ENCODE assay signal across 10 cellular contexts in the genomic region with DNA sequence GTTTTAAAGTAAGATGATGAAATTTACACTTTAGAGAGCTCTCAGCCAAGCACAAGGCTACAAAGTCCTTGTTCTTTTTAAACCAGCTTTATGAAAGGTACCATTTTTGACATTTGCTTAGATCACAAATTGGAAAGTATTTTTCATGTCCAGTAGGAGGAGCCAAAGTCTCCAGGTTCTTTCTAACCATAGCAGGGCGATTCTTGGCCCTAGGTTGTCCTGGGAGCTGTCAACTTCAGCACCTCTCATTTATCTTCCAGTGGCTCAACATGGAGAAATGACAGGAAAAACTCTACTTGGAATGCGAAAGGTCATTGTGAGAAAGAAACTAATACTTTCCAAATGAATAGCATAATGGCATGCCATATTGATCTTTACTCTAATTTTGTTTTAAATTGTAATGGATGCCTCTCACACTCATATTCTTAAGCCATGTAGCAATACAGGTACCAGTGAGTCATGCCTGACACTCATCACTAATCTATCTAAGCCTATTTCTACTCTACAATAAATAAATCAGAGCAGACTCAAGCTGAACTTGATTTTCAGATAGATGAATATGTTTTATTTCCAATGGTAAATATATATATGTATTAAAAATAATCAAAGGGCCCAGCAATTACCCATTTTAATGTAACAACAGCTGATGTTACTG.
A peak's percentile ranks its signal among the peaks of the same experiment; 100 is the strongest.
DNase-seq lines count a peak whose midpoint lies in the region; ATAC-seq and TF ChIP-seq lines count a peak whose summit lies in the region.
"Had no signal": no experiment of that assay in that cellular context is flagged by ENCODE, and none has a peak within 500 bp of the region (broad histone marks: within the 10 kb centered on the region; RNA-seq: fewer than 3 reads in every experiment).

No MANE protein-coding gene starts in this region.

- H3F3A ChIP-seq in DOHH2 (ENCODE audit: control insufficient read depth, insufficient read depth) = no peaks in the 10 kb centered on the region

- H4K20me1 ChIP-seq in DOHH2 (ENCODE audit: control insufficient read depth, insufficient read depth, low read depth, low read length) = no peaks in the 10 kb centered on the region

- DNase-seq in left lobe of liver (ENCODE audit: low spot score) (no peak), posterior cingulate gyrus (no peak), DMS79 treated with DMSO at 0.1 percent for 48 hours (lab: John Stamatoyannopoulos, UW) (no peak)
- no peak for DNase-seq in activated CD4-positive, alpha-beta T cell treated with anti-CD3 and anti-CD28 coated beads for 1 hour
- DNase-seq: central memory CD4-positive, alpha-beta T cell; midbrain had no signal

- H3K4me3 ChIP-seq in DOHH2 (ENCODE audit: low read length) = no peak overlapping the region

- no peaks in the 10 kb centered on the region for H3K4me1 ChIP-seq in DOHH2 (ENCODE audit: control insufficient read depth, low read length)

- no peaks in the 10 kb centered on the region for H3K27me3 ChIP-seq in DOHH2 (ENCODE audit: control insufficient read depth, low read length)

- no peaks in the 10 kb centered on the region for H3K79me2 ChIP-seq in DOHH2 (ENCODE audit: control insufficient read depth, low read length)

- ATAC-seq in left lobe of liver (peak; percentile 78), HG03108 (IDR thresholded peaks at IDR 0.05; ENCODE audit: unreplicated experiment) (no peak)

- no peaks in the 10 kb centered on the region for H3K9me3 ChIP-seq in DOHH2 (ENCODE audit: control insufficient read depth, insufficient read depth, low read length)

- H3K27ac ChIP-seq in DOHH2 (ENCODE audit: low read depth, low read length) = no peak overlapping the region
- H3K27ac ChIP-seq in VCaP = no peak overlapping the region

- no peak overlapping the region for H3K4me2 ChIP-seq in DOHH2 (ENCODE audit: low read length)

- no peaks in the 10 kb centered on the region for H3K36me3 ChIP-seq in DOHH2 (ENCODE audit: control insufficient read depth, low read length)

- no peaks in the 10 kb centered on the region for H3K9me2 ChIP-seq in DOHH2 (replicated peaks; ENCODE audit: control insufficient read depth, low read length)

- intact Hi-C loops in posterior cingulate gyrus (cut with DNase I) = no loop called here

- peak; percentile 61 for TF ChIP-seq CTCF in DOHH2 (IDR thresholded peaks at IDR 0.05; ENCODE audit: low read depth, low read length, poor library complexity, severe bottlenecking)
- TF ChIP-seq CTCF in LNCAP (IDR thresholded peaks at IDR 0.05) = peak; percentile 47
- peak; percentile 58 for TF ChIP-seq CTCF in VCaP (conservative IDR thresholded peaks at IDR 0.05)
